2 cellular contexts compared by ENCODE assay signal in genomic region chr5:96733771-96734498, GRCh38.
TF ChIP-seq lines count a peak whose summit lies in the region.

No MANE protein-coding gene starts in this region.

TF ChIP-seq in GM23338, 12 proteins besides CTCF, POLR2A, EP300 and RAD21 (continued from another document):
- TF ChIP-seq ZNF462 (CRISPR knock-in tag; IDR thresholded peaks at IDR 0.05) = peak; percentile 89

TF ChIP-seq in HepG2, 621 proteins besides CTCF, POLR2A, EP300 and RAD21 (continued from another document):
- no peak for TF ChIP-seq NR0B2 (CRISPR knock-in tag; IDR thresholded peaks at IDR 0.05)
